In the genomic region with DNA sequence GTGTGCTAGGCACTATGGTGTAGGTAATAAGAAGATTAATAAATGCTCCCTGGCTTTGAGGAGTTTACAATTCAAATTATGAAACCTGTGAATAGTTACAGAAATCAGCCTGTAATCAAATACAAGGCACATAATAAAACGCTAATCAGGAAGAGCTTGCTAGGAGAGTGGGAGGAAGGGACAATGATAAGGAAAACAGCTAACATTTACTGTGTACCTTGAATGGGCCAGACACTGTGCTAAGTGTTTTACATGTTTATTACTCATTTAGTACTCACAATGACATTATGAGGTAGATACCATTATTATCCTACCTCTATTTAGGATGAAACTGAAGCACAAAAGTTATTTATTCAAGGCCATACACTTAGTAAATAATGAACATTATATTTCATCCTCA, we compare ENCODE assay signal across 23 cellular contexts.
"Had no signal": no experiment of that assay in that cellular context is flagged by ENCODE, and none has a peak within 500 bp of the region (broad histone marks: within the 10 kb centered on the region; RNA-seq: fewer than 3 reads in every experiment).

No MANE protein-coding gene starts in this region.

- H3K4me3 ChIP-seq: body of pancreas, esophagus squamous epithelium, gastrocnemius medialis, right lobe of liver, skin epidermis, suprapubic skin, tibial nerve, uterus had no signal

- FAIRE-seq: TTC549 had no signal

- H3K9me3 ChIP-seq: body of pancreas, esophagus squamous epithelium, gastrocnemius medialis, right lobe of liver, suprapubic skin, tibial nerve, uterus had no signal

- H3K4me1 ChIP-seq: esophagus squamous epithelium, parathyroid adenoma, suprapubic skin, uterus had no signal

- ATAC-seq: activated CD4-positive, alpha-beta T cell treated with anti-CD3 and anti-CD28 coated beads for 36 hours; activated naive CD8-positive, alpha-beta T cell treated with anti-CD3 and anti-CD28 coated beads, Interleukin-2, amount 50 U/mL, for 24 hours; body of pancreas; gastrocnemius medialis; right lobe of liver; stimulated activated effector memory CD8-positive, alpha-beta T cell treated with anti-CD3 and anti-CD28 coated beads, Interleukin-12 subunit alpha, Interleukin-12 subunit beta, amount 100 ng/mL, for 72 hours; stimulated activated naive CD8-positive, alpha-beta T cell treated with anti-CD3 and anti-CD28 coated beads, Interleukin-15, amount 100 ng/mL, for 72 hours; T-cell had no signal

- DNase-seq: activated B cell treated with CpG ODN at 0.5 μM for 24 hours; activated CD4-positive, alpha-beta memory T cell treated with anti-CD3 and anti-CD28 coated beads for 36 hours; activated CD4-positive, alpha-beta T cell treated with anti-CD3 and anti-CD28 coated beads for 36 hours; activated naive CD4-positive, alpha-beta T cell treated with Interleukin-2 at 50 U/mL for 16 hours; activated naive CD8-positive, alpha-beta T cell treated with anti-CD3 and anti-CD28 coated beads, Interleukin-2, amount 50 U/mL, for 24 hours; activated T-cell treated with anti-CD3 and anti-CD28 coated beads, Interleukin-2, amount 50 U/mL, for 48 hours; anterior cingulate cortex; body of pancreas; endodermal cell; esophagus squamous epithelium; gastrocnemius medialis; nucleus accumbens; right lobe of liver; stimulated activated CD4-positive, alpha-beta T cell treated with anti-CD3 and anti-CD28 coated beads, Interleukin-2, amount 100 ng/mL, for 24 hours; stimulated activated naive CD8-positive, alpha-beta T cell treated with anti-CD3 and anti-CD28 coated beads, Interleukin-15, amount 100 ng/mL, for 72 hours; T-cell; uterus had no signal

- H3K36me3 ChIP-seq: uterus had no signal
